10 cellular contexts compared by ENCODE assay signal in the genomic region with DNA sequence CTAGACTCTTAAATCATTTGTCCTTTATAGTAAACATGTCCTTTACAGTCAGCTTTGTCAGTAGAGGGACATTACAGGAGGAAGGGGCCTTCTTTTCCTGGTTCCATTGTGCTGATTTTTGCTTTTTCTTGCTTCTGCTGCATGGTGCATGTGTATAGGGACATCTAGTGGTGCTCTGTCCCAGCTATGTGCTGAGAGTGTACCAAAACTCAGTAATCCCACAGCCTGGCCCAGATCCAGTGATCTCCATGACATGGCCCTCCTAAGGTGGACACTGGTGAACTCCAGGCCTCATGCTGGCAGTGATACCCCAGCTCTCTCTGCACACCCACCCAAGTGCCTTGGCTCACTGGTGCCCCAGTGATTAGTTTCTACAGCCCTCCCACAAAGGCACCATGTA. TPM values are rescaled to one million over a fixed set of nuclear protein-coding genes. Genes with fewer than 3 reads are reported as not detected.
A peak's percentile ranks its signal among the peaks of the same experiment; 100 is the strongest.
DNase-seq lines count a peak whose midpoint lies in the region; ATAC-seq, FAIRE-seq and TF ChIP-seq lines count a peak whose summit lies in the region.
"Had no signal": no experiment of that assay in that cellular context is flagged by ENCODE, and none has a peak within 500 bp of the region (broad histone marks: within the 10 kb centered on the region; RNA-seq: fewer than 3 reads in every experiment).

No MANE protein-coding gene starts in this region.

- H3K36me3 Mint-ChIP-seq in naive thymus-derived CD8-positive, alpha-beta T cell, result no peaks in the 10 kb centered on the region

- no peaks in the 10 kb centered on the region for H3K4me1 Mint-ChIP-seq in naive thymus-derived CD8-positive, alpha-beta T cell

- FAIRE-seq in urothelium cell line (lab: Jason Lieb, UNC), result no peak

- H3K27ac Mint-ChIP-seq in naive thymus-derived CD8-positive, alpha-beta T cell, result no peak overlapping the region

- H3K4me1 ChIP-seq in liver (ENCODE audit: control insufficient read depth in 4 of 4, insufficient read depth in 4 of 4, low read length in 3 of 4), result no peaks in the 10 kb centered on the region

- H3K27ac ChIP-seq in liver (ENCODE audit: low read depth in 1 of 2, low read length in 2 of 2), result no peak overlapping the region

- TF ChIP-seq CTCF in liver (IDR thresholded peaks at IDR 0.05; ENCODE audit: low read depth, low read length, missing input control), result peak; percentile 36

- peak; percentile 80 to 83 for TF ChIP-seq RAD21 in liver (IDR thresholded peaks at IDR 0.05)

- DNase-seq in D341Med (ENCODE audit: low spot score) (peak; percentile 4), HCEC 1CT (peak; percentile 6), astrocyte of the hippocampus (ENCODE audit: low read depth, low spot score) (peak; percentile 7), urothelium cell line (ENCODE audit: low spot score) (no peak)
- DNase-seq in naive thymus-derived CD8-positive, alpha-beta T cell, result no peak
- DNase-seq: hippocampal formation had no signal

- no peaks in the 10 kb centered on the region for H3K9me3 Mint-ChIP-seq in naive thymus-derived CD8-positive, alpha-beta T cell

- H3K9ac ChIP-seq in liver (ENCODE audit: low read depth in 1 of 2, low read length in 2 of 2), result no peak overlapping the region

- no peaks in the 10 kb centered on the region for H3K27me3 Mint-ChIP-seq in naive thymus-derived CD8-positive, alpha-beta T cell

- H3K4me3 ChIP-seq in liver (ENCODE audit: low read depth in 1 of 3, low read length in 3 of 3), result no peak overlapping the region

- H3K9me3 ChIP-seq in liver (ENCODE audit: control insufficient read depth in 4 of 4, low read length in 3 of 4), result no peaks in the 10 kb centered on the region

- no peaks in the 10 kb centered on the region for H3K27me3 ChIP-seq in liver (ENCODE audit: control insufficient read depth in 4 of 4, insufficient read depth in 4 of 4, low read length in 3 of 4)

- POLR2A ChIA-PET in naive thymus-derived CD8-positive, alpha-beta T cell (lab: Charles Lee), result no interaction called here

- no peak overlapping the region for H3K4me3 Mint-ChIP-seq in naive thymus-derived CD8-positive, alpha-beta T cell

- H3K36me3 ChIP-seq in liver (ENCODE audit: control insufficient read depth in 4 of 4, insufficient read depth in 3 of 4, low read depth in 1 of 4, low read length in 3 of 4), result no peaks in the 10 kb centered on the region

- ATAC-seq in HG02840 (IDR thresholded peaks at IDR 0.05; ENCODE audit: low FRiP score, unreplicated experiment), result no peak
- ATAC-seq in naive thymus-derived CD8-positive, alpha-beta T cell, result no peak
- no peak for ATAC-seq in GM19452 (IDR thresholded peaks at IDR 0.05; ENCODE audit: unreplicated experiment)

TF ChIP-seq in liver, 16 proteins besides CTCF, POLR2A, EP300 and RAD21:
- TF ChIP-seq NR2F2 (IDR thresholded peaks at IDR 0.05) (no peak), YY1 (IDR thresholded peaks at IDR 0.05) (no peak), TAF1 (conservative IDR thresholded peaks at IDR 0.05) (no peak), JUND (IDR thresholded peaks at IDR 0.05) (no peak), EGR1 (IDR thresholded peaks at IDR 0.05; ENCODE audit: low read depth in 2 of 2) (no peak), SP1 (IDR thresholded peaks at IDR 0.05) (no peak), HNF4G (IDR thresholded peaks at IDR 0.05) (no peak), GABPA (IDR thresholded peaks at IDR 0.05 in 1 of 2, conservative IDR thresholded peaks at IDR 0.05 in 1 of 2) (no peak), FOXA2 (IDR thresholded peaks at IDR 0.05) (no peak), FOXA1 (IDR thresholded peaks at IDR 0.05) (no peak), RXRA (IDR thresholded peaks at IDR 0.05) (no peak), HNF4A (conservative IDR thresholded peaks at IDR 0.05) (no peak)
- TF ChIP-seq, protein P1, sequence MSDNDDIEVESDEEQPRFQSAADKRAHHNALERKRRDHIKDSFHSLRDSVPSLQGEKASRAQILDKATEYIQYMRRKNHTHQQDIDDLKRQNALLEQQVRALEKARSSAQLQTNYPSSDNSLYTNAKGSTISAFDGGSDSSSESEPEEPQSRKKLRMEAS (IDR thresholded peaks at IDR 0.05), result no peak
- TF ChIP-seq, protein P2, sequence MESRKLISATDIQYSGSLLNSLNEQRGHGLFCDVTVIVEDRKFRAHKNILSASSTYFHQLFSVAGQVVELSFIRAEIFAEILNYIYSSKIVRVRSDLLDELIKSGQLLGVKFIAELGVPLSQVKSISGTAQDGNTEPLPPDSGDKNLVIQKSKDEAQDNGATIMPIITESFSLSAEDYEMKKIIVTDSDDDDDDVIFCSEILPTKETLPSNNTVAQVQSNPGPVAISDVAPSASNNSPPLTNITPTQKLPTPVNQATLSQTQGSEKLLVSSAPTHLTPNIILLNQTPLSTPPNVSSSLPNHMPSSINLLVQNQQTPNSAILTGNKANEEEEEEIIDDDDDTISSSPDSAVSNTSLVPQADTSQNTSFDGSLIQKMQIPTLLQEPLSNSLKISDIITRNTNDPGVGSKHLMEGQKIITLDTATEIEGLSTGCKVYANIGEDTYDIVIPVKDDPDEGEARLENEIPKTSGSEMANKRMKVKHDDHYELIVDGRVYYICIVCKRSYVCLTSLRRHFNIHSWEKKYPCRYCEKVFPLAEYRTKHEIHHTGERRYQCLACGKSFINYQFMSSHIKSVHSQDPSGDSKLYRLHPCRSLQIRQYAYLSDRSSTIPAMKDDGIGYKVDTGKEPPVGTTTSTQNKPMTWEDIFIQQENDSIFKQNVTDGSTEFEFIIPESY (IDR thresholded peaks at IDR 0.05), result no peak
- TF ChIP-seq, protein P3, sequence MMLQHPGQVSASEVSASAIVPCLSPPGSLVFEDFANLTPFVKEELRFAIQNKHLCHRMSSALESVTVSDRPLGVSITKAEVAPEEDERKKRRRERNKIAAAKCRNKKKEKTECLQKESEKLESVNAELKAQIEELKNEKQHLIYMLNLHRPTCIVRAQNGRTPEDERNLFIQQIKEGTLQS (IDR thresholded peaks at IDR 0.05), result no peak
- TF ChIP-seq, protein P4, sequence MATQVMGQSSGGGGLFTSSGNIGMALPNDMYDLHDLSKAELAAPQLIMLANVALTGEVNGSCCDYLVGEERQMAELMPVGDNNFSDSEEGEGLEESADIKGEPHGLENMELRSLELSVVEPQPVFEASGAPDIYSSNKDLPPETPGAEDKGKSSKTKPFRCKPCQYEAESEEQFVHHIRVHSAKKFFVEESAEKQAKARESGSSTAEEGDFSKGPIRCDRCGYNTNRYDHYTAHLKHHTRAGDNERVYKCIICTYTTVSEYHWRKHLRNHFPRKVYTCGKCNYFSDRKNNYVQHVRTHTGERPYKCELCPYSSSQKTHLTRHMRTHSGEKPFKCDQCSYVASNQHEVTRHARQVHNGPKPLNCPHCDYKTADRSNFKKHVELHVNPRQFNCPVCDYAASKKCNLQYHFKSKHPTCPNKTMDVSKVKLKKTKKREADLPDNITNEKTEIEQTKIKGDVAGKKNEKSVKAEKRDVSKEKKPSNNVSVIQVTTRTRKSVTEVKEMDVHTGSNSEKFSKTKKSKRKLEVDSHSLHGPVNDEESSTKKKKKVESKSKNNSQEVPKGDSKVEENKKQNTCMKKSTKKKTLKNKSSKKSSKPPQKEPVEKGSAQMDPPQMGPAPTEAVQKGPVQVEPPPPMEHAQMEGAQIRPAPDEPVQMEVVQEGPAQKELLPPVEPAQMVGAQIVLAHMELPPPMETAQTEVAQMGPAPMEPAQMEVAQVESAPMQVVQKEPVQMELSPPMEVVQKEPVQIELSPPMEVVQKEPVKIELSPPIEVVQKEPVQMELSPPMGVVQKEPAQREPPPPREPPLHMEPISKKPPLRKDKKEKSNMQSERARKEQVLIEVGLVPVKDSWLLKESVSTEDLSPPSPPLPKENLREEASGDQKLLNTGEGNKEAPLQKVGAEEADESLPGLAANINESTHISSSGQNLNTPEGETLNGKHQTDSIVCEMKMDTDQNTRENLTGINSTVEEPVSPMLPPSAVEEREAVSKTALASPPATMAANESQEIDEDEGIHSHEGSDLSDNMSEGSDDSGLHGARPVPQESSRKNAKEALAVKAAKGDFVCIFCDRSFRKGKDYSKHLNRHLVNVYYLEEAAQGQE (IDR thresholded peaks at IDR 0.05), result no peak

RNA-seq across cellular contexts. Expression of a gene that starts 45.2 kb away (rescaled TPM):
- not detected for total RNA-seq in liver
- polyA plus RNA-seq in liver, result not detected
- not detected for total RNA-seq in naive thymus-derived CD8-positive, alpha-beta T cell
- not detected for polyA plus RNA-seq in naive thymus-derived CD8-positive, alpha-beta T cell
- total RNA-seq: urinary bladder had no signal
- polyA plus RNA-seq: urinary bladder had no signal

Comparison
In these comparisons a context has a peak if more than half of its experiments do, and no peak if none do; other contexts are left out.
1. DNase-seq: peak in D341Med (single experiment), HCEC 1CT (single experiment) and astrocyte of the hippocampus (single experiment); none in naive thymus-derived CD8-positive, alpha-beta T cell (0 of 10) and urothelium cell line (single experiment).